Comparison of ENCODE assay signal across 2 cellular contexts in the genomic region with DNA sequence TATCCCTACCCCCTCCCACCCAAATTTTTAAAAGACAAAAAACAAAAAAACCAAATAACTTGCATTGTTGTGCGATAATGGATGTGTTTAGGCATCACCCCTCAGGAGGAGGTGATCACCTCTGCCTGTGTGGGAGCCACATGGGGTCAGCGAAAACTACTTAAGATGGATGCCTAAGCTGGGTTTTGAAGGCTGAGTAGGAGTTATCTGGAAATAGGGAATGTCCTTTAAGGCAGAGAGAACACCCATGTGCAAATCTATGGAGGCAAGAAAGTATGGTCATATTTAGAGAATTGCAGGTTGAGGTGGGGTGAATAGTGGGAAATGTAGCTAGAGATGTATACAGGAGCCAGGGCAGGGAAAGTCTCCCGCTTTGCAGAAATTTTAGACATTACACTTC.
TF ChIP-seq lines count a peak whose summit lies in the region.

No MANE protein-coding gene starts in this region.

TF ChIP-seq in SK-N-SH treated with all-trans-retinoic acid at 6 μM for 48 hours, 23 proteins besides CTCF, POLR2A, EP300 and RAD21:
- TF ChIP-seq ARNTL (CRISPR knock-in tag; IDR thresholded peaks at IDR 0.05; ENCODE audit: borderline replicate concordance, low read depth) (no peak), ZFP3 (CRISPR knock-in tag; IDR thresholded peaks at IDR 0.05) (peak; percentile 93)

TF ChIP-seq in K562, 482 proteins besides CTCF, POLR2A, EP300 and RAD21:
- no peak for TF ChIP-seq KDM5B (IDR thresholded peaks at IDR 0.05; ENCODE audit: insufficient replicate concordance, low read depth, low read length)
- peak; percentile 28 for TF ChIP-seq POLR2B (IDR thresholded peaks at IDR 0.05; ENCODE audit: low read depth, partially characterized antibody)
